14 cellular contexts compared by ENCODE assay signal in the genomic region with DNA sequence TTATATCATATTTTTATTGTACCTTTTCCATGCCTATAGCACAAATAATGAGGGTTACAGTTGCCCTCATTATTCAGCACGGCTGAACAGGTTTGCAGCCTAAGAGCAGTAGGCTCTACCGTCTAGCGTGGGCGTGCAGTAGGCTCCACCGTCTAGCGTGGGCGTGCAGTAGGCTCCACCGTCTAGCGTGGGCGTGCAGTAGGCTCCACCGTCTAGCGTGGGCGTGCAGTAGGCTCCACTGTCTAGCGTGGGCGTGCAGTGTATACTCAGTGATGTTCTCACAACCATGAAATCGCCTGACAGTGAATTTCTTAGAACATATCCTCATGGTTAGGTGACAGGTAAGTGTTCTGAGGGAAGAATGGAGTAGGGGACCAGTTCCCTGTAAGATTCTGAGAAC.
DNase-seq lines count a peak whose midpoint lies in the region; ATAC-seq and TF ChIP-seq lines count a peak whose summit lies in the region.
"Had no signal": no experiment of that assay in that cellular context is flagged by ENCODE, and none has a peak within 500 bp of the region (broad histone marks: within the 10 kb centered on the region; RNA-seq: fewer than 3 reads in every experiment).

No MANE protein-coding gene starts in this region.

- intact Hi-C loops in activated CD8-positive, alpha-beta T cell treated with anti-CD3 and anti-CD28 coated beads for 36 hours (cut with micrococcal nuclease): no loop called here
- intact Hi-C loops in Caco-2 (cut with micrococcal nuclease; ENCODE audit: unreplicated experiment): no loop called here

- H3K27me3 Mint-ChIP-seq in activated CD8-positive, alpha-beta T cell treated with anti-CD3 and anti-CD28 coated beads for 36 hours: no peaks in the 10 kb centered on the region
- no peaks in the 10 kb centered on the region for H3K27me3 Mint-ChIP-seq in activated CD8-positive, alpha-beta T cell treated with anti-CD3 and anti-CD28 coated beads, Interleukin-2, amount 10 ng/mL, durations not matched to agents 7 days and 5 days (ENCODE audit: low read depth)
- H3K27me3 Mint-ChIP-seq in Caco-2 (ENCODE audit: insufficient read depth, unreplicated experiment) (no peaks in the 10 kb centered on the region), brain (no peaks in the 10 kb centered on the region), osteocyte (ENCODE audit: unreplicated experiment) (no peaks in the 10 kb centered on the region)
- H3K27me3 Mint-ChIP-seq: activated naive CD4-positive, alpha-beta T cell treated with anti-CD3 and anti-CD28 coated beads, Interleukin-2, amount 10 ng/mL, durations not matched to agents 7 days and 5 days had no signal

- no peak overlapping the region for H3K4me3 Mint-ChIP-seq in activated CD8-positive, alpha-beta T cell treated with anti-CD3 and anti-CD28 coated beads for 36 hours
- H3K4me3 Mint-ChIP-seq in activated CD8-positive, alpha-beta T cell treated with anti-CD3 and anti-CD28 coated beads, Interleukin-2, amount 10 ng/mL, durations not matched to agents 7 days and 5 days: no peak overlapping the region
- H3K4me3 Mint-ChIP-seq in Caco-2 (ENCODE audit: unreplicated experiment): peak overlapping the region; percentile 1
- H3K4me3 Mint-ChIP-seq in brain: no peak overlapping the region
- no peak overlapping the region for H3K4me3 Mint-ChIP-seq in osteocyte (ENCODE audit: unreplicated experiment)
- H3K4me3 Mint-ChIP-seq: activated naive CD4-positive, alpha-beta T cell treated with anti-CD3 and anti-CD28 coated beads, Interleukin-2, amount 10 ng/mL, durations not matched to agents 7 days and 5 days had no signal

- peak overlapping the region; percentile 35 for H3K27ac Mint-ChIP-seq in activated CD8-positive, alpha-beta T cell treated with anti-CD3 and anti-CD28 coated beads for 36 hours
- H3K27ac Mint-ChIP-seq in activated CD8-positive, alpha-beta T cell treated with anti-CD3 and anti-CD28 coated beads, Interleukin-2, amount 10 ng/mL, durations not matched to agents 7 days and 5 days: no peak overlapping the region
- no peak overlapping the region for H3K27ac Mint-ChIP-seq in Caco-2 (ENCODE audit: unreplicated experiment)
- peak overlapping the region in 4 of 5 experiments; percentile 1 to 54 (median 32) for H3K27ac Mint-ChIP-seq in brain
- peak overlapping the region; percentile 78 for H3K27ac Mint-ChIP-seq in osteocyte (ENCODE audit: unreplicated experiment)
- H3K27ac Mint-ChIP-seq: activated naive CD4-positive, alpha-beta T cell treated with anti-CD3 and anti-CD28 coated beads, Interleukin-2, amount 10 ng/mL, durations not matched to agents 7 days and 5 days had no signal

- no peaks in the 10 kb centered on the region; the same call in none of the 2 replicates for H3K36me3 ChIP-seq in Caco-2 (ENCODE audit: control insufficient read depth, insufficient read depth, low read length)
- H3K36me3 ChIP-seq: breast epithelium had no signal

- H3K4me3 ChIP-seq in Caco-2 (ENCODE audit: low read depth, low read length): no peak overlapping the region
- H3K4me3 ChIP-seq: breast epithelium, esophagus muscularis mucosa, lung had no signal

- no peaks in the 10 kb centered on the region for H3K9me3 ChIP-seq in Caco-2
- H3K9me3 ChIP-seq: breast epithelium, esophagus muscularis mucosa had no signal

- no peak for TF ChIP-seq CTCF in activated CD8-positive, alpha-beta T cell treated with anti-CD3 and anti-CD28 coated beads for 36 hours (IDR thresholded peaks at IDR 0.05)
- TF ChIP-seq CTCF in Caco-2 (IDR thresholded peaks at IDR 0.05; ENCODE audit: insufficient read depth in 1 of 2, low read depth in 1 of 2, low read length in 1 of 2, severe bottlenecking in 1 of 2, unreplicated experiment in 1 of 2) (no peak), brain (conservative IDR thresholded peaks at IDR 0.05) (no peak), osteocyte (IDR thresholded peaks at IDR 0.05) (no peak)

- ATAC-seq in activated CD8-positive, alpha-beta T cell treated with anti-CD3 and anti-CD28 coated beads for 36 hours: no peak
- ATAC-seq in activated CD8-positive, alpha-beta T cell treated with anti-CD3 and anti-CD28 coated beads, Interleukin-2, amount 10 ng/mL, durations not matched to agents 7 days and 5 days: no peak
- ATAC-seq in HG03159 (IDR thresholded peaks at IDR 0.05; ENCODE audit: unreplicated experiment): no peak

- peaks cover 36% of the 10 kb centered on the region for H3K36me3 Mint-ChIP-seq in activated CD8-positive, alpha-beta T cell treated with anti-CD3 and anti-CD28 coated beads for 36 hours (ENCODE audit: low read depth)
- H3K36me3 Mint-ChIP-seq in activated CD8-positive, alpha-beta T cell treated with anti-CD3 and anti-CD28 coated beads, Interleukin-2, amount 10 ng/mL, durations not matched to agents 7 days and 5 days (ENCODE audit: low read depth): peaks cover 30% of the 10 kb centered on the region
- peaks cover 25% of the 10 kb centered on the region for H3K36me3 Mint-ChIP-seq in Caco-2 (ENCODE audit: insufficient read depth, unreplicated experiment)
- H3K36me3 Mint-ChIP-seq in brain: peaks cover 32% of the 10 kb centered on the region
- H3K36me3 Mint-ChIP-seq in osteocyte (ENCODE audit: unreplicated experiment): peaks cover 9% of the 10 kb centered on the region

- no peaks in the 10 kb centered on the region for H3K9me3 Mint-ChIP-seq in activated CD8-positive, alpha-beta T cell treated with anti-CD3 and anti-CD28 coated beads for 36 hours
- no peaks in the 10 kb centered on the region for H3K9me3 Mint-ChIP-seq in activated CD8-positive, alpha-beta T cell treated with anti-CD3 and anti-CD28 coated beads, Interleukin-2, amount 10 ng/mL, durations not matched to agents 7 days and 5 days (ENCODE audit: insufficient read depth)
- H3K9me3 Mint-ChIP-seq in Caco-2 (ENCODE audit: unreplicated experiment) (no peaks in the 10 kb centered on the region), brain (no peaks in the 10 kb centered on the region), osteocyte (ENCODE audit: unreplicated experiment) (no peaks in the 10 kb centered on the region)
- H3K9me3 Mint-ChIP-seq: activated naive CD4-positive, alpha-beta T cell treated with anti-CD3 and anti-CD28 coated beads, Interleukin-2, amount 10 ng/mL, durations not matched to agents 7 days and 5 days had no signal

- CTCF ChIA-PET in activated CD8-positive, alpha-beta T cell treated with anti-CD3 and anti-CD28 coated beads for 36 hours (lab: Charles Lee): interaction anchor here (1.0 kb wide), 1 partner anchor 44 kb away, joined by 3 read pairs; no protein-coding TSS in a partner anchor
- CTCF ChIA-PET in activated CD8-positive, alpha-beta T cell treated with anti-CD3 and anti-CD28 coated beads, Interleukin-2, amount 10 ng/mL, durations not matched to agents 7 days and 5 days (lab: Charles Lee): interaction anchor here (0.7 to 1.9 kb wide), 2 partner anchors 11 to 1326 kb away, joined by 3 to 6 read pairs; no protein-coding TSS in a partner anchor
- CTCF ChIA-PET in Caco-2 (lab: Charles Lee): no interaction called here

- no TSS peak for BruUV-seq in Caco-2 (replicated peaks; lab: Mats Ljungman, UMichigan)

- POLR2A ChIA-PET in activated CD8-positive, alpha-beta T cell treated with anti-CD3 and anti-CD28 coated beads for 36 hours (lab: Charles Lee): interaction anchor here (0.6 kb wide), 1 partner anchor 223 kb away, joined by 3 read pairs; no protein-coding TSS in a partner anchor
- POLR2A ChIA-PET in activated CD8-positive, alpha-beta T cell treated with anti-CD3 and anti-CD28 coated beads, Interleukin-2, amount 10 ng/mL, durations not matched to agents 7 days and 5 days (lab: Charles Lee): no interaction called here
- POLR2A ChIA-PET in Caco-2 (lab: Charles Lee): no interaction called here

- H3K4me1 ChIP-seq in Caco-2: peaks cover 43% of the 10 kb centered on the region

- H3K4me1 Mint-ChIP-seq in activated CD8-positive, alpha-beta T cell treated with anti-CD3 and anti-CD28 coated beads for 36 hours (ENCODE audit: low read depth): peaks cover 75% of the 10 kb centered on the region
- H3K4me1 Mint-ChIP-seq in activated CD8-positive, alpha-beta T cell treated with anti-CD3 and anti-CD28 coated beads, Interleukin-2, amount 10 ng/mL, durations not matched to agents 7 days and 5 days (ENCODE audit: low read depth): peaks cover 47% of the 10 kb centered on the region
- peaks cover 37% of the 10 kb centered on the region for H3K4me1 Mint-ChIP-seq in Caco-2 (ENCODE audit: low read depth, unreplicated experiment)
- peaks cover 86% of the 10 kb centered on the region for H3K4me1 Mint-ChIP-seq in brain
- H3K4me1 Mint-ChIP-seq in osteocyte (ENCODE audit: unreplicated experiment): peaks cover 58% of the 10 kb centered on the region

- no peak for DNase-seq in activated CD8-positive, alpha-beta T cell treated with anti-CD3 and anti-CD28 coated beads for 36 hours
- DNase-seq in activated CD8-positive, alpha-beta T cell treated with anti-CD3 and anti-CD28 coated beads, Interleukin-2, amount 10 ng/mL, durations not matched to agents 7 days and 5 days: no peak
- DNase-seq in Caco-2: no peak
- no peak for DNase-seq in osteocyte (ENCODE audit: extremely low spot score, unreplicated experiment)
- no peak for DNase-seq in 8988T
- no peak for DNase-seq in RPMI8226
- DNase-seq: activated naive CD4-positive, alpha-beta T cell treated with anti-CD3 and anti-CD28 coated beads, Interleukin-2, amount 10 ng/mL, durations not matched to agents 7 days and 5 days; NCI-H1417; SW 1271 had no signal

- no peaks in the 10 kb centered on the region for H3K27me3 ChIP-seq in Caco-2 (replicated peaks; ENCODE audit: control insufficient read depth, insufficient read depth, low read length)
- H3K27me3 ChIP-seq: breast epithelium, esophagus muscularis mucosa had no signal

Comparison
In these comparisons a context has a peak if more than half of its experiments do, and no peak if none do; other contexts are left out.
1. H3K27ac Mint-ChIP-seq: peak in activated CD8-positive, alpha-beta T cell treated with anti-CD3 and anti-CD28 coated beads for 36 hours (single experiment), brain (4 of 5) and osteocyte (single experiment); none in activated CD8-positive, alpha-beta T cell treated with anti-CD3 and anti-CD28 coated beads, Interleukin-2, amount 10 ng/mL, durations not matched to agents 7 days and 5 days (single experiment) and Caco-2 (single experiment).